In genomic region chr19:3575949-3576673, GRCh38 we compare ENCODE assay signal across 13 cellular contexts. TPM values are rescaled to one million over a fixed set of nuclear protein-coding genes. Genes with fewer than 3 reads are reported as not detected.
DNase-seq lines count a peak whose midpoint lies in the region; ATAC-seq and TF ChIP-seq lines count a peak whose summit lies in the region.
"Had no signal": no experiment of that assay in that cellular context is flagged by ENCODE, and none has a peak within 500 bp of the region (broad histone marks: within the 10 kb centered on the region; RNA-seq: fewer than 3 reads in every experiment).

No MANE protein-coding gene starts in this region.

- H3K79me1 ChIP-seq in trophoblast cell (ENCODE audit: low read length) = peaks cover 13% of the 10 kb centered on the region

- H2BK120ac ChIP-seq in trophoblast cell (ENCODE audit: insufficient read depth, low read length, poor library complexity) = no peak overlapping the region

- CTCF ChIA-PET in WTC11 (lab: Charles Lee) = interaction anchor here (0.6 to 6.5 kb wide), 35 partner anchors 9 to 305 kb away, joined by 3 to 115 read pairs (median 4); partner anchors contain the start of genes FZR1, GIPC3, MFSD12 and MRPL54

- H2BK12ac ChIP-seq in trophoblast cell (ENCODE audit: low read length) = no peak overlapping the region

- H3K4me3 Mint-ChIP-seq in WTC11 = peak overlapping the region; percentile 72

- WGBS in trophoblast cell (ENCODE audit: extremely low coverage, insufficient coverage, insufficient read length) = no CpG with 5 or more reads among the region's 29 CpGs

- H3K14ac ChIP-seq in trophoblast cell (ENCODE audit: low read length) = peak overlapping the region; percentile 26

- peaks cover 21% of the 10 kb centered on the region for H3K4me1 Mint-ChIP-seq in WTC11

- H3K9me3 Mint-ChIP-seq in WTC11 = no peaks in the 10 kb centered on the region

- H3K4ac ChIP-seq in trophoblast cell (ENCODE audit: low read depth, low read length) = no peak overlapping the region

- H3K9ac ChIP-seq in trophoblast cell (ENCODE audit: low read length) = no peak overlapping the region

- H3K4me1 ChIP-seq in BE2C (peaks cover 14% of the 10 kb centered on the region), right atrium auricular region (peaks cover 0 to 28% of the 10 kb centered on the region in 2 donors), trophoblast cell (ENCODE audit: control insufficient read depth in 1 of 2, insufficient read depth in 2 of 2, low read length in 2 of 2) (peaks cover 15 to 17% of the 10 kb centered on the region in 2 experiments)

- no peaks in the 10 kb centered on the region for H3K27me3 ChIP-seq in BE2C
- no peaks in the 10 kb centered on the region for H3K27me3 ChIP-seq in right atrium auricular region
- no peaks in the 10 kb centered on the region for H3K27me3 ChIP-seq in trophoblast cell (ENCODE audit: insufficient read depth, low read length)

- H4K8ac ChIP-seq in trophoblast cell (ENCODE audit: low read depth, low read length) = peak overlapping the region; percentile 25

- H2AK5ac ChIP-seq in trophoblast cell (ENCODE audit: low read length) = peak overlapping the region; percentile 24

- H2BK5ac ChIP-seq in trophoblast cell (ENCODE audit: low read depth, low read length, poor library complexity) = no peak overlapping the region

- peaks cover 8% of the 10 kb centered on the region for H3K79me2 ChIP-seq in trophoblast cell (ENCODE audit: control insufficient read depth, insufficient read depth, low read length, poor library complexity)

- H3K36me3 Mint-ChIP-seq in WTC11 = peaks cover 8% of the 10 kb centered on the region

- no peak overlapping the region for H2AFZ ChIP-seq in trophoblast cell (ENCODE audit: insufficient read depth, low read length, poor library complexity)

- peaks cover 7% of the 10 kb centered on the region; the same call in 1 of the 2 replicates for H3K36me3 ChIP-seq in BE2C
- peaks cover 5% of the 10 kb centered on the region for H3K36me3 ChIP-seq in right atrium auricular region
- peaks cover 20 to 31% of the 10 kb centered on the region in 2 experiments for H3K36me3 ChIP-seq in trophoblast cell (ENCODE audit: control insufficient read depth in 1 of 2, insufficient read depth in 2 of 2, low read length in 2 of 2)

- peak overlapping the region; percentile 74 for H3K4me2 ChIP-seq in trophoblast cell (ENCODE audit: low read length)

- H3K4me3 ChIP-seq in BE2C (ENCODE audit: low read depth, low read length) = peak overlapping the region; percentile 53
- H3K4me3 ChIP-seq in right atrium auricular region = peak overlapping the region; percentile 14 to 31
- H3K4me3 ChIP-seq in trophoblast cell (ENCODE audit: low read depth, low read length) = peak overlapping the region; percentile 65

- POLR2A ChIA-PET in WTC11 (lab: Charles Lee) = interaction anchor here (0.8 to 3.3 kb wide), 7 partner anchors 10 to 146 kb away, joined by 3 to 12 read pairs (median 4); partner anchors contain the start of gene GIPC3

- no peak overlapping the region for H3K23ac ChIP-seq in trophoblast cell (ENCODE audit: low read length)

- ATAC-seq in WTC11 (no peak), HG02973 (IDR thresholded peaks at IDR 0.05; ENCODE audit: unreplicated experiment) (no peak)

- no peak for DNase-seq in BE2C
- no peak for DNase-seq in WTC11 (ENCODE audit: low spot score)
- no peak for DNase-seq in right atrium auricular region (ENCODE audit: low spot score)
- DNase-seq in trophoblast cell = no peak
- no peak for DNase-seq in NCI-H2107 treated with DMSO at 0.1 percent for 48 hours (lab: John Stamatoyannopoulos, UW; ENCODE audit: unreplicated experiment)
- no peak for DNase-seq in NCI-H2227 (lab: John Stamatoyannopoulos, UW; ENCODE audit: unreplicated experiment)
- no peak for DNase-seq in activated T-cell treated with anti-CD3 and anti-CD28 coated beads, Interleukin-2, amount 50 U/mL, for 48 hours
- DNase-seq: activated gamma-delta T cell treated with Interleukin-2 at 50 U/mL for 16 hours, AML-193, NCI-H510A, SIG-M5 had no signal

- H4K91ac ChIP-seq in trophoblast cell (ENCODE audit: low read depth, low read length) = no peak overlapping the region

- TF ChIP-seq CTCF in BE2C (IDR thresholded peaks at IDR 0.05; ENCODE audit: low read depth, low read length) (no peak), WTC11 (IDR thresholded peaks at IDR 0.05) (no peak), right atrium auricular region (IDR thresholded peaks at IDR 0.05) (no peak)

- H3K27me3 Mint-ChIP-seq in WTC11 (ENCODE audit: low read depth) = peaks cover 18% of the 10 kb centered on the region

- H3K27ac ChIP-seq in right atrium auricular region = no peak overlapping the region
- H3K27ac ChIP-seq in trophoblast cell (ENCODE audit: low read depth, low read length) = no peak overlapping the region

- peak overlapping the region; percentile 52 for H3K18ac ChIP-seq in trophoblast cell (ENCODE audit: low read length)

- H3K9me3 ChIP-seq in BE2C (no peaks in the 10 kb centered on the region), right atrium auricular region (no peaks in the 10 kb centered on the region), trophoblast cell (ENCODE audit: insufficient read depth, low read depth, low read length) (peaks cover 2% of the 10 kb centered on the region)

- H4K12ac ChIP-seq in trophoblast cell (ENCODE audit: low read depth, low read length) = peak overlapping the region; percentile 35

- H3K27ac Mint-ChIP-seq in WTC11 = peak overlapping the region; percentile 85

TF ChIP-seq in WTC11, 78 proteins besides CTCF, POLR2A, EP300 and RAD21 (continues in another document):
- TF ChIP-seq MYBL2 (CRISPR knock-in tag; IDR thresholded peaks at IDR 0.05) (no peak), NFYB (CRISPR knock-in tag; conservative IDR thresholded peaks at IDR 0.05; ENCODE audit: low read depth) (no peak), FOXK1 (CRISPR knock-in tag; IDR thresholded peaks at IDR 0.05) (no peak), HMGA2 (CRISPR knock-in tag; IDR thresholded peaks at IDR 0.05) (no peak), ARID4B (CRISPR knock-in tag; IDR thresholded peaks at IDR 0.05; ENCODE audit: borderline replicate concordance) (no peak), ESRRA (CRISPR knock-in tag; IDR thresholded peaks at IDR 0.05; ENCODE audit: borderline replicate concordance) (no peak), JUN (CRISPR knock-in tag; IDR thresholded peaks at IDR 0.05) (no peak)

RNA-seq across cellular contexts. Expression of gene HMG20B, which starts 3.4 kb away (rescaled TPM):
- polyA plus RNA-seq in BE2C (2012; ENCODE audit: insufficient read depth, insufficient read length, low read depth) = 136 TPM
- total RNA-seq in WTC11 (2021) (115 to 132 TPM (median 121 TPM) in 3 replicates), right atrium auricular region (10 to 100 TPM; 51.8 to 52.5 TPM)
- 165 and 170 TPM in 2 replicates for polyA plus RNA-seq in trophoblast cell (2013)

RNA-seq across cellular contexts. Expression of gene GIPC3, which starts 9.2 kb away (rescaled TPM):
- not detected for polyA plus RNA-seq in BE2C (2012; ENCODE audit: insufficient read depth, insufficient read length, low read depth)
- 1.0 to 2.3 TPM (median 1.6 TPM) in 3 replicates for total RNA-seq in WTC11 (2021)
- total RNA-seq in right atrium auricular region = 1 to 10 TPM in 1 of 2 donors, under 1 TPM in 1; 0.96 to 1.5 TPM
- 0.68 and 0.89 TPM in 2 replicates for polyA plus RNA-seq in trophoblast cell (2013)

RNA-seq across cellular contexts. Expression of gene MFSD12, which starts 18.7 kb away (rescaled TPM):
- 119 TPM for polyA plus RNA-seq in BE2C (2012; ENCODE audit: insufficient read depth, insufficient read length, low read depth)
- total RNA-seq in WTC11 (2021) (59.9 to 75.4 TPM (median 71.0 TPM) in 3 replicates), right atrium auricular region (10 to 100 TPM; 15.8 to 35.4 TPM)
- polyA plus RNA-seq in trophoblast cell (2013) = 264 and 290 TPM in 2 replicates

RNA-seq across cellular contexts. Expression of gene TBXA2R, which starts 30.6 kb away (rescaled TPM):
- not detected for polyA plus RNA-seq in BE2C (2012; ENCODE audit: insufficient read depth, insufficient read length, low read depth)
- total RNA-seq in WTC11 (2021) (1.0 to 1.4 TPM (median 1.3 TPM) in 3 replicates), right atrium auricular region (1 to 10 TPM in 1 of 2 donors, under 1 TPM in 1; 0.67 to 1.1 TPM)
- 0.59 and 0.71 TPM in 2 replicates for polyA plus RNA-seq in trophoblast cell (2013)

RNA-seq across cellular contexts. Expression of gene TEKTIP1, which starts 37.1 kb away (rescaled TPM):
- polyA plus RNA-seq in BE2C (2012; ENCODE audit: insufficient read depth, insufficient read length, low read depth) = 6.1 TPM
- total RNA-seq in WTC11 (2021) (3.3 to 6.3 TPM (median 4.7 TPM) in 3 replicates), right atrium auricular region (not detected)
- polyA plus RNA-seq in trophoblast cell (2013) = 0.21 TPM in 1 of 2 replicates, not detected in the other
- total RNA-seq: pulmonary artery endothelial cell had no signal
